ENCODE assay signal across 16 cellular contexts in the genomic region with DNA sequence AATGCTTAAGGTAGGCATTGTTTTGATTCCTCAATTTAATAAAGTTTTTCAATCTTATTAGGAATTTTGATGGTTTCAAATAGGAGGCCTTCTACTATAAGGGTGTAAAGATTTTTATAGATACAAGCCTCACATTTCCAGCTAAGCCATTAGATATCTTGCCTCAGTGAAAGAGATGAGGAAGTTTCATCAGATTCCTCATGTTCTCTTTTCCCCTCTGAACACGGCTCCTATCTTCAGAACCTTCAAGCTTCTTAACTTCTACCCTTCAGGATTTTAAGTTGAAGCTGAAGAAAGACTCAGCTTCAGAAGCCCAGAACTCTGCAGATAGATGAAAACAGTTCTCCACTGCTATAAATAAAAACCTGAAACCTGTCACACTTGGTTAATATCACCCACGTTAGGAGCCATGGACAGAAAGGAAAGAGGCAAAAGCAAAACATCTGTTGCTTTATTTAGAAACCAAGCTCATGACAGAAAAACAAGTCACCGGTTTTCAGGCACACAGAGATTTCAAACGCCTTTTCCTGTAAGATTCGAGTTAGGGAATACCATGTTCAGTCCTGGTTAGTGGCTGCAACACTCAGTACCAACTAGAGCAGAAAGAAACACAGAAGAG.
A peak's percentile ranks its signal among the peaks of the same experiment; 100 is the strongest.
DNase-seq lines count a peak whose midpoint lies in the region; ATAC-seq and TF ChIP-seq lines count a peak whose summit lies in the region.
"Had no signal": no experiment of that assay in that cellular context is flagged by ENCODE, and none has a peak within 500 bp of the region (broad histone marks: within the 10 kb centered on the region; RNA-seq: fewer than 3 reads in every experiment).

No MANE protein-coding gene starts in this region.

- H3K9me3 Mint-ChIP-seq in activated T-cell treated with anti-CD3 and anti-CD28 coated beads, Interleukin-2, amount 50 U/mL, for 4 hours: no peaks in the 10 kb centered on the region

- H3K36me3 Mint-ChIP-seq in activated T-cell treated with anti-CD3 and anti-CD28 coated beads, Interleukin-2, amount 50 U/mL, for 4 hours (ENCODE audit: insufficient read depth): no peaks in the 10 kb centered on the region

- H4K20me1 ChIP-seq in Karpas-422 (ENCODE audit: insufficient read depth, low read depth, low read length): no peaks in the 10 kb centered on the region

- no peak overlapping the region for H3K4me3 Mint-ChIP-seq in activated T-cell treated with anti-CD3 and anti-CD28 coated beads, Interleukin-2, amount 50 U/mL, for 4 hours

- no peak overlapping the region for H3K4me2 ChIP-seq in Karpas-422 (ENCODE audit: low read depth, low read length, poor library complexity, severe bottlenecking)

- H3K27me3 Mint-ChIP-seq in activated T-cell treated with anti-CD3 and anti-CD28 coated beads, Interleukin-2, amount 50 U/mL, for 4 hours (ENCODE audit: low read depth): peaks cover 15% of the 10 kb centered on the region

- H3K9ac ChIP-seq in Karpas-422 (ENCODE audit: low read length): no peak overlapping the region

- ATAC-seq in GM21529 (IDR thresholded peaks at IDR 0.05; ENCODE audit: unreplicated experiment): peak; percentile 75
- no peak for ATAC-seq in activated T-cell treated with anti-CD3 and anti-CD28 coated beads, Interleukin-2, amount 50 U/mL, for 4 hours

- H3K4me3 ChIP-seq in Karpas-422 (ENCODE audit: low read length) (no peak overlapping the region), brain microvascular endothelial cell (ENCODE audit: low read depth, low read length) (no peak overlapping the region)
- H3K4me3 ChIP-seq: SJSA1 had no signal

- no peaks in the 10 kb centered on the region for H3K4me1 Mint-ChIP-seq in activated T-cell treated with anti-CD3 and anti-CD28 coated beads, Interleukin-2, amount 50 U/mL, for 4 hours (ENCODE audit: low read depth)

- H3K9me3 ChIP-seq in Karpas-422 (ENCODE audit: low read length): no peaks in the 10 kb centered on the region
- H3K9me3 ChIP-seq: SJSA1 had no signal

- in situ Hi-C loops in GM13976 (cut with MboI; ENCODE audit: low sequenced_read_pairs, unreplicated experiment) (no loop called here), brain microvascular endothelial cell (cut with HindIII; ENCODE audit: low pct_ligation_motif_present, low sequenced_read_pairs) (no loop called here)

- no peaks in the 10 kb centered on the region for H3K79me2 ChIP-seq in Karpas-422 (ENCODE audit: low read length)

- no peaks in the 10 kb centered on the region for H3K4me1 ChIP-seq in Karpas-422 (ENCODE audit: low read length)

- no peak overlapping the region for H3K27ac ChIP-seq in Karpas-422 (ENCODE audit: low read length)
- H3K27ac ChIP-seq in brain microvascular endothelial cell: no peak overlapping the region
- H3K27ac ChIP-seq: SJSA1 had no signal

- no peaks in the 10 kb centered on the region for H3K9me2 ChIP-seq in Karpas-422 (replicated peaks; ENCODE audit: insufficient read depth, low read length)

- TF ChIP-seq CTCF in GM13976 (IDR thresholded peaks at IDR 0.05; ENCODE audit: borderline replicate concordance, control extremely low read depth, extremely low read depth, insufficient read depth, missing control alignments): no peak
- no peak for TF ChIP-seq CTCF in brain microvascular endothelial cell (IDR thresholded peaks at IDR 0.05; ENCODE audit: low read depth, low read length, missing control alignments)

- peak; percentile 10 for DNase-seq in GM13976 (ENCODE audit: low spot score)
- peak; percentile 60 for DNase-seq in OCI-M1 (lab: John Stamatoyannopoulos, UW)
- peak; percentile 12 for DNase-seq in retina
- no peak for DNase-seq in Karpas-422
- no peak for DNase-seq in brain microvascular endothelial cell
- DNase-seq in activated T-cell treated with anti-CD3 and anti-CD28 coated beads, Interleukin-2, amount 50 U/mL, for 4 hours: no peak
- DNase-seq: DMS 273 treated with DMSO at 0.1 percent for 48 hours; EL; HCEC 1CT; NCI-H1092; NCI-H2107; NCI-H226; NCI-H526; NK-92 treated with Interleukin-12 subunit alpha and Interleukin-12 subunit beta, amount 100 ng/mL, for 24 hours had no signal

- H3K27me3 ChIP-seq in Karpas-422 (ENCODE audit: low read length): no peaks in the 10 kb centered on the region
- no peaks in the 10 kb centered on the region for H3K27me3 ChIP-seq in brain microvascular endothelial cell (replicated peaks)
- H3K27me3 ChIP-seq: SJSA1 had no signal

- H2AFZ ChIP-seq in Karpas-422 (ENCODE audit: low read length): no peak overlapping the region

- H3K36me3 ChIP-seq in Karpas-422 (ENCODE audit: insufficient read depth, low read length) (no peaks in the 10 kb centered on the region), brain microvascular endothelial cell (replicated peaks) (no peaks in the 10 kb centered on the region)
- H3K36me3 ChIP-seq: SJSA1 had no signal

Comparison
In these comparisons a context has a peak if more than half of its experiments do, and no peak if none do; other contexts are left out.
1. DNase-seq: peak in GM13976 (single experiment), OCI-M1 (single experiment) and retina (single experiment); none in Karpas-422 (single experiment), brain microvascular endothelial cell (single experiment) and activated T-cell treated with anti-CD3 and anti-CD28 coated beads, Interleukin-2, amount 50 U/mL, for 4 hours (single experiment).